In genomic region chr9:20981486-20981885, GRCh38 we compare ENCODE assay signal across 12 cellular contexts. TPM values are rescaled to one million over a fixed set of nuclear protein-coding genes. Genes with fewer than 3 reads are reported as not detected.
DNase-seq lines count a peak whose midpoint lies in the region; ATAC-seq, FAIRE-seq and TF ChIP-seq lines count a peak whose summit lies in the region.
"Had no signal": no experiment of that assay in that cellular context is flagged by ENCODE, and none has a peak within 500 bp of the region (broad histone marks: within the 10 kb centered on the region; RNA-seq: fewer than 3 reads in every experiment).

No MANE protein-coding gene starts in this region.

- H3K4me3 Mint-ChIP-seq in osteocyte (ENCODE audit: unreplicated experiment) (peak overlapping the region; percentile 24), GM23338 (no peak overlapping the region)
- no peak overlapping the region for H3K4me3 Mint-ChIP-seq in activated CD8-positive, alpha-beta T cell treated with anti-CD3 and anti-CD28 coated beads for 36 hours
- H3K4me3 Mint-ChIP-seq: activated naive CD8-positive, alpha-beta T cell treated with anti-CD3 and anti-CD28 coated beads, Interleukin-2, amount 50 U/mL, for 24 hours had no signal

- H3K4me3 ChIP-seq in BLaER1 (no peak overlapping the region), Karpas-422 (ENCODE audit: low read length) (peak overlapping the region; percentile 42), GM23338 (no peak overlapping the region)

- H3K27me3 ChIP-seq in BLaER1 (no peaks in the 10 kb centered on the region), Karpas-422 (ENCODE audit: low read length) (no peaks in the 10 kb centered on the region), GM23338 (ENCODE audit: insufficient read depth) (no peaks in the 10 kb centered on the region)

- no peaks in the 10 kb centered on the region for H3K27me3 Mint-ChIP-seq in osteocyte (ENCODE audit: unreplicated experiment)
- H3K27me3 Mint-ChIP-seq in activated CD8-positive, alpha-beta T cell treated with anti-CD3 and anti-CD28 coated beads for 36 hours: no peaks in the 10 kb centered on the region
- peaks cover 4% of the 10 kb centered on the region for H3K27me3 Mint-ChIP-seq in GM23338 (ENCODE audit: insufficient read depth, low read depth, poor library complexity)
- H3K27me3 Mint-ChIP-seq: activated naive CD8-positive, alpha-beta T cell treated with anti-CD3 and anti-CD28 coated beads, Interleukin-2, amount 50 U/mL, for 24 hours had no signal

- H3K4me1 Mint-ChIP-seq in osteocyte (ENCODE audit: unreplicated experiment) (peaks cover 43% of the 10 kb centered on the region), GM23338 (no peaks in the 10 kb centered on the region)
- peaks cover 2% of the 10 kb centered on the region for H3K4me1 Mint-ChIP-seq in activated CD8-positive, alpha-beta T cell treated with anti-CD3 and anti-CD28 coated beads for 36 hours (ENCODE audit: low read depth)

- no peak for ATAC-seq in activated CD8-positive, alpha-beta T cell treated with anti-CD3 and anti-CD28 coated beads for 36 hours
- no peak for ATAC-seq in GM23338
- ATAC-seq: activated naive CD8-positive, alpha-beta T cell treated with anti-CD3 and anti-CD28 coated beads, Interleukin-2, amount 50 U/mL, for 24 hours had no signal

- intact Hi-C loops in activated CD8-positive, alpha-beta T cell treated with anti-CD3 and anti-CD28 coated beads for 36 hours (cut with micrococcal nuclease): no loop called here

- H3K27ac ChIP-seq in BLaER1 (no peak overlapping the region), Karpas-422 (ENCODE audit: low read length) (peak overlapping the region; percentile 85), GM23338 (ENCODE audit: low read depth) (no peak overlapping the region)

- no peaks in the 10 kb centered on the region for H3K79me2 ChIP-seq in Karpas-422 (ENCODE audit: low read length)
- H3K79me2 ChIP-seq in GM23338 (replicated peaks; ENCODE audit: insufficient read depth): no peaks in the 10 kb centered on the region

- no peaks in the 10 kb centered on the region for H3F3A ChIP-seq in GM23338 (replicated peaks; ENCODE audit: low read depth)

- no peak for DNase-seq in Karpas-422
- no peak for DNase-seq in osteocyte (ENCODE audit: extremely low spot score, unreplicated experiment)
- no peak for DNase-seq in activated CD8-positive, alpha-beta T cell treated with anti-CD3 and anti-CD28 coated beads for 36 hours
- DNase-seq in GM23338 (ENCODE audit: low spot score): no peak
- DNase-seq in ureter (ENCODE audit: low spot score): no peak
- DNase-seq in activated T-cell treated with anti-CD3 and anti-CD28 coated beads for 4 hours: no peak
- DNase-seq: activated naive CD8-positive, alpha-beta T cell treated with anti-CD3 and anti-CD28 coated beads, Interleukin-2, amount 50 U/mL, for 24 hours; DMS153; small intestine had no signal

- H3K36me3 ChIP-seq in BLaER1 (no peaks in the 10 kb centered on the region), Karpas-422 (ENCODE audit: insufficient read depth, low read length) (no peaks in the 10 kb centered on the region), GM23338 (ENCODE audit: insufficient read depth) (no peaks in the 10 kb centered on the region)

- H3K9me3 Mint-ChIP-seq in osteocyte (ENCODE audit: unreplicated experiment) (no peaks in the 10 kb centered on the region), GM23338 (no peaks in the 10 kb centered on the region)
- H3K9me3 Mint-ChIP-seq in activated CD8-positive, alpha-beta T cell treated with anti-CD3 and anti-CD28 coated beads for 36 hours: no peaks in the 10 kb centered on the region
- H3K9me3 Mint-ChIP-seq: activated naive CD8-positive, alpha-beta T cell treated with anti-CD3 and anti-CD28 coated beads, Interleukin-2, amount 50 U/mL, for 24 hours had no signal

- H3K27ac Mint-ChIP-seq in osteocyte (ENCODE audit: unreplicated experiment) (peak overlapping the region; percentile 80), GM23338 (no peak overlapping the region)
- no peak overlapping the region for H3K27ac Mint-ChIP-seq in activated CD8-positive, alpha-beta T cell treated with anti-CD3 and anti-CD28 coated beads for 36 hours
- H3K27ac Mint-ChIP-seq: activated naive CD8-positive, alpha-beta T cell treated with anti-CD3 and anti-CD28 coated beads, Interleukin-2, amount 50 U/mL, for 24 hours had no signal

- FAIRE-seq in endometrium (lab: Jason Lieb, UNC): peak; percentile 99
- FAIRE-seq: small intestine had no signal

- H3K9me3 ChIP-seq in BLaER1 (no peaks in the 10 kb centered on the region), Karpas-422 (ENCODE audit: low read length) (no peaks in the 10 kb centered on the region)

- H3K9ac ChIP-seq in BLaER1 (no peak overlapping the region), Karpas-422 (ENCODE audit: low read length) (peak overlapping the region; percentile 40)

- H3K9me2 ChIP-seq in Karpas-422 (replicated peaks; ENCODE audit: insufficient read depth, low read length) (no peaks in the 10 kb centered on the region), GM23338 (ENCODE audit: insufficient read depth) (no peaks in the 10 kb centered on the region)

- H3K4me2 ChIP-seq in BLaER1: peak overlapping the region; percentile 20; the same call in 1 of the 2 replicates
- H3K4me2 ChIP-seq in Karpas-422 (ENCODE audit: low read depth, low read length, poor library complexity, severe bottlenecking): peak overlapping the region; percentile 74
- no peak overlapping the region for H3K4me2 ChIP-seq in GM23338

- no peaks in the 10 kb centered on the region for H4K20me1 ChIP-seq in BLaER1
- H4K20me1 ChIP-seq in Karpas-422 (ENCODE audit: insufficient read depth, low read depth, low read length): no peaks in the 10 kb centered on the region
- no peaks in the 10 kb centered on the region for H4K20me1 ChIP-seq in GM23338 (replicated peaks; ENCODE audit: insufficient read depth)

- CTCF ChIA-PET in activated CD8-positive, alpha-beta T cell treated with anti-CD3 and anti-CD28 coated beads for 36 hours (lab: Charles Lee): interaction anchor here (0.7 to 1.4 kb wide), 3 partner anchors 41 to 626 kb away, joined by 3 to 6 read pairs (median 3); no protein-coding TSS in a partner anchor

- H3K4me1 ChIP-seq in BLaER1: peaks cover 12% of the 10 kb centered on the region
- H3K4me1 ChIP-seq in Karpas-422 (ENCODE audit: low read length): peaks cover 29% of the 10 kb centered on the region
- H3K4me1 ChIP-seq in GM23338 (ENCODE audit: insufficient read depth): no peaks in the 10 kb centered on the region

- TF ChIP-seq CTCF in osteocyte (IDR thresholded peaks at IDR 0.05): no peak
- no peak for TF ChIP-seq CTCF in activated CD8-positive, alpha-beta T cell treated with anti-CD3 and anti-CD28 coated beads for 36 hours (IDR thresholded peaks at IDR 0.05)
- no peak for TF ChIP-seq CTCF in GM23338 (conservative IDR thresholded peaks at IDR 0.05; ENCODE audit: low read depth in 2 of 2)

- POLR2A ChIA-PET in activated CD8-positive, alpha-beta T cell treated with anti-CD3 and anti-CD28 coated beads for 36 hours (lab: Charles Lee): no interaction called here

- peak overlapping the region; percentile 90 for H2AFZ ChIP-seq in Karpas-422 (ENCODE audit: low read length)
- no peak overlapping the region for H2AFZ ChIP-seq in GM23338

- H3K36me3 Mint-ChIP-seq in osteocyte (ENCODE audit: unreplicated experiment): peaks cover 26% of the 10 kb centered on the region
- H3K36me3 Mint-ChIP-seq in activated CD8-positive, alpha-beta T cell treated with anti-CD3 and anti-CD28 coated beads for 36 hours (ENCODE audit: low read depth): peaks cover 30% of the 10 kb centered on the region
- H3K36me3 Mint-ChIP-seq in GM23338 (ENCODE audit: low read depth): peaks cover 6% of the 10 kb centered on the region; the same call in 2 of the 3 replicates

TF ChIP-seq in GM23338, 12 proteins besides CTCF, POLR2A, EP300 and RAD21:
- TF ChIP-seq ZNF114 (CRISPR knock-in tag; IDR thresholded peaks at IDR 0.05): no peak
- no peak for TF ChIP-seq EZH2 (IDR thresholded peaks at IDR 0.05; ENCODE audit: low read depth, unreplicated experiment)

RNA-seq across cellular contexts. Expression of gene HACD4, which starts 50.0 kb away (rescaled TPM):
- 0.83 and 2.9 TPM in 2 replicates for total RNA-seq in Karpas-422 (2014; rRNA removed; shearing (Covaris generic); ENCODE audit: low replicate concordance)
- total RNA-seq in osteocyte: 2.4 TPM in 2 replicates
- total RNA-seq in activated CD8-positive, alpha-beta T cell treated with anti-CD3 and anti-CD28 coated beads for 36 hours: 1 to 10 TPM; 4.0 to 4.1 TPM
- 2.2 and 2.5 TPM in 2 replicates for total RNA-seq in GM23338 (2014; rRNA removed; shearing (Covaris generic))
- 1.3 and 1.7 TPM in 2 replicates for polyA plus RNA-seq in GM23338 (2016; fragmentation: Nextera tagmentation; extraction: Ambion mirVana)
- total RNA-seq in ureter: 4.1 TPM
- total RNA-seq: NCI-H460 had no signal
